ENCODE assay signal across 26 cellular contexts in the genomic region with DNA sequence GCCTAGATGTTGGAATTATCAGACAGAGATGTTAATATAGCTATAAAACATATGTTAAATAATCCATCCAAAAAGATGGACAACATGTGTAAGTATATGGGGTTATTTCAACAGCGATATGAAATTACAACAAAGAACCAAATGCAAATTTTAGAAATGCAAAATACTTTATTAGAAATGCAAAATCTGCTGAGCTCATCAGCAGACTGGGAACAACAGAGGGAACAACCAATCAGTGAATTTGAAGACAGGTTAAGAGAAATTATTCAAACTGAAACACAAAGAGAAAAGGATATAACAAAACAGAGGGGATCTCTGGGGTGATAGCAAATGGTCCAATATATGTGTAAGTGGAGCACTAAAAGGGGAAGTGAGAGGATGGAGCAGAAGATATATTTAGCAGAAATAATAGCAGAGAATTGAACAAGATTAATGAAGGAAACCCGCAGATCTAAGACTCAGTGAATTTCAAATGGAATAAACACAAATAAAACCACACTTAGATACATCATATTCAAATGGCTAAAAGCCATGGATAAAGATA.
"Had no signal": no experiment of that assay in that cellular context is flagged by ENCODE, and none has a peak within 500 bp of the region (broad histone marks: within the 10 kb centered on the region; RNA-seq: fewer than 3 reads in every experiment).

No MANE protein-coding gene starts in this region.

- H3K4me2 ChIP-seq: hepatocyte had no signal

- DNase-seq: cortex of kidney; effector CD4-positive, alpha-beta T cell; foreskin keratinocyte; heart left ventricle; kidney; mesenchymal stem cell; mucosa of descending colon; naive B cell; nucleus accumbens; ovary; posterior cingulate gyrus; psoas muscle; right cardiac atrium; spleen; stimulated activated CD4-positive, alpha-beta T cell treated with anti-CD3 and anti-CD28 coated beads, Interleukin-4, amount 100 ng/mL, for 4 hours; stimulated activated naive CD8-positive, alpha-beta T cell treated with anti-CD3 and anti-CD28 coated beads, Interleukin-15, Interleukin-2, amounts not matched to agents 100 U/mL and 50 U/mL, for 24 hours; substantia nigra; testis; tibial artery had no signal

- H3K27me3 ChIP-seq: esophagus muscularis mucosa, foreskin keratinocyte, gastroesophageal sphincter, heart left ventricle, hepatocyte, ovary, testis, tibial artery had no signal

- H3K36me3 ChIP-seq: esophagus muscularis mucosa, gastroesophageal sphincter, heart left ventricle, ovary, spleen, tibial artery had no signal

- H3K9me3 ChIP-seq: ovary, testis had no signal

- H3K4me3 ChIP-seq: esophagus muscularis mucosa, gastroesophageal sphincter, heart left ventricle, hepatocyte, mucosa of descending colon, ovary, psoas muscle, skin epidermis, spleen, testis, tibial artery had no signal

- FAIRE-seq: kidney had no signal

- ATAC-seq: foreskin keratinocyte; gastroesophageal sphincter; heart left ventricle; left lobe of liver; mucosa of descending colon; psoas muscle; right cardiac atrium; stimulated activated memory B cell treated with anti-CD40 and anti-IgM and Interleukin-4, amounts not matched to agents 10 μg/mL and 1 μg/mL and 100 μg/mL, for 72 hours; stimulated activated naive CD8-positive, alpha-beta T cell treated with anti-CD3 and anti-CD28 coated beads, Interleukin-15, Interleukin-2, amounts not matched to agents 100 U/mL and 50 U/mL, for 24 hours had no signal

- H3K4me1 ChIP-seq: esophagus muscularis mucosa, foreskin keratinocyte, gastroesophageal sphincter, heart left ventricle, psoas muscle, spleen, testis had no signal

- H3K79me2 ChIP-seq: hepatocyte had no signal

- H3K27ac ChIP-seq: epithelial cell of prostate, esophagus muscularis mucosa, foreskin keratinocyte, gastroesophageal sphincter, heart left ventricle, hepatocyte, ovary, psoas muscle, skin epidermis, spleen, testis, tibial artery had no signal

- H2AFZ ChIP-seq: hepatocyte had no signal
